In the genomic region with DNA sequence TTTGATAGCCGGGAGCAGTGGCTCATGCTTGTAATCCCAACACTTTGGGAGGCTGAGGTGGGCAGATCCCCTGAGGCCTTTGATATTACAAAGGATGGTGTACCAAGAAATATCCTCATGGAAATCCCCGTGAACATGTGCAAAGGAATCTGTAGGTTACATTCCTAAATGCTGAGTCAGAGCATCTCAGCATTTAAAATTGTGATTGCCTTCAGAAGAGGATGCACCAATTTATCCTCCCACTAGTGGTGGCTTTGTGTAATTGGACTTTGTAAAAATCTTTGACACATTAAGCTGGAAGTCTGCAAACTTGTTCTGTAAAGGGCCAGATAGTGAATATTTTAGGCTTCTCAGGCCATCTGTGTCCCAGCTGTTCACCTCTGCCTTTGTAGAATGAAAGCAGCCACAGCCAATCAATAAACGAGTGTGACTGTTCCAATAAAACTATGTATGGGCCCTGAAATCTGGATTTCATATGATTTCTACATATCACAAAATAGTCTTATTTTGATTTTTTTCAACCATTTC, we compare ENCODE assay signal across 10 cellular contexts. TPM values are rescaled to one million over a fixed set of nuclear protein-coding genes. Genes with fewer than 3 reads are reported as not detected.
DNase-seq lines count a peak whose midpoint lies in the region; ATAC-seq, FAIRE-seq and TF ChIP-seq lines count a peak whose summit lies in the region.
"Had no signal": no experiment of that assay in that cellular context is flagged by ENCODE, and none has a peak within 500 bp of the region (broad histone marks: within the 10 kb centered on the region; RNA-seq: fewer than 3 reads in every experiment).

No MANE protein-coding gene starts in this region.

- H2AFZ ChIP-seq in K562 (ENCODE audit: low read depth, low read length), result no peak overlapping the region

- TF ChIP-seq CTCF in K562 (IDR thresholded peaks at IDR 0.05 in 2 of 3, conservative IDR thresholded peaks at IDR 0.05 in 1 of 3; ENCODE audit: insufficient read depth in 2 of 3, low read depth in 1 of 3, low read length in 3 of 3), result peak; percentile 58 to 81 (median 76)
- peak in 4 of 6 experiments; percentile 17 to 54 (median 38) for TF ChIP-seq CTCF in upper lobe of left lung (IDR thresholded peaks at IDR 0.05)

- ATAC-seq in GM21619 (IDR thresholded peaks at IDR 0.05; ENCODE audit: unreplicated experiment), result peak; percentile 65
- ATAC-seq in K562, result peak; percentile 90
- peak in 1 of 2 donors; percentile 72 for ATAC-seq in upper lobe of left lung (ENCODE audit: low FRiP score in 2 of 2)
- ATAC-seq in stimulated activated effector memory CD8-positive, alpha-beta T cell treated with anti-CD3 and anti-CD28 coated beads, Interleukin-12 subunit alpha, Interleukin-12 subunit beta, amount 100 ng/mL, for 72 hours, result no peak

- H3K36me3 Mint-ChIP-seq in stimulated activated effector memory CD8-positive, alpha-beta T cell treated with anti-CD3 and anti-CD28 coated beads, Interleukin-12 subunit alpha, Interleukin-12 subunit beta, amount 100 ng/mL, for 72 hours, result peaks cover 79% of the 10 kb centered on the region

- H3K9me3 Mint-ChIP-seq in stimulated activated effector memory CD8-positive, alpha-beta T cell treated with anti-CD3 and anti-CD28 coated beads, Interleukin-12 subunit alpha, Interleukin-12 subunit beta, amount 100 ng/mL, for 72 hours, result no peaks in the 10 kb centered on the region
- H3K9me3 Mint-ChIP-seq: activated naive CD8-positive, alpha-beta T cell treated with anti-CD3 and anti-CD28 coated beads, Interleukin-2, amount 10 ng/mL, durations not matched to agents 7 days and 5 days had no signal

- H4K20me1 ChIP-seq in K562 (replicated peaks; ENCODE audit: control insufficient read depth, insufficient read depth, low read length), result 0 out of 2 replicates have a peak, but pooled peaks cover 3% of the 10 kb centered on the region

- in situ Hi-C loops in K562 (cut with MboI), result no loop called here

- H3K4me1 ChIP-seq in K562 (replicated peaks in 1 of 2; ENCODE audit: control insufficient read depth in 2 of 2, insufficient read depth in 2 of 2, low read length in 2 of 2) (peaks cover 0 to 11% of the 10 kb centered on the region in 2 experiments; a peak in 3 of 5 replicates), upper lobe of left lung (peaks cover 0 to 4% (median 0%) of the 10 kb centered on the region in 4 donors)

- no peak overlapping the region for H3K27ac Mint-ChIP-seq in stimulated activated effector memory CD8-positive, alpha-beta T cell treated with anti-CD3 and anti-CD28 coated beads, Interleukin-12 subunit alpha, Interleukin-12 subunit beta, amount 100 ng/mL, for 72 hours
- H3K27ac Mint-ChIP-seq: activated naive CD8-positive, alpha-beta T cell treated with anti-CD3 and anti-CD28 coated beads, Interleukin-2, amount 10 ng/mL, durations not matched to agents 7 days and 5 days had no signal

- no peaks in the 10 kb centered on the region for H3K9me1 ChIP-seq in K562 (ENCODE audit: control insufficient read depth, insufficient read depth, low read length)

- peak; percentile 29 for DNase-seq in DMS79 treated with DMSO at 0.1 percent for 48 hours (lab: John Stamatoyannopoulos, UW)
- DNase-seq in DMS79 (lab: John Stamatoyannopoulos, UW), result no peak
- peak; percentile 35 for DNase-seq in NCI-H1694 (lab: John Stamatoyannopoulos, UW)
- DNase-seq in K562 (ENCODE audit: extremely low read depth in 1 of 4, low spot score in 3 of 4), result peak; percentile 51 to 78 (median 58)
- peak; percentile 64 for DNase-seq in islet precursor cell
- no peak for DNase-seq in upper lobe of left lung
- no peak for DNase-seq in stimulated activated effector memory CD8-positive, alpha-beta T cell treated with anti-CD3 and anti-CD28 coated beads, Interleukin-12 subunit alpha, Interleukin-12 subunit beta, amount 100 ng/mL, for 72 hours (ENCODE audit: low spot score in 2 of 2)
- DNase-seq: activated naive CD8-positive, alpha-beta T cell treated with anti-CD3 and anti-CD28 coated beads, Interleukin-2, amount 10 ng/mL, durations not matched to agents 7 days and 5 days had no signal

- 41% methylated on average over 3 of the region's 3 CpGs for WGBS in K562 (ENCODE audit: insufficient coverage, low coverage, missing lambda C conversion rate)
- 62 to 64% methylated on average over 3 of the region's 3 CpGs for WGBS in upper lobe of left lung, 2 donors

- TF ChIP-seq POLR2A in K562 (conservative IDR thresholded peaks at IDR 0.05) (no peak), upper lobe of left lung (IDR thresholded peaks at IDR 0.05) (no peak)

- no peak overlapping the region for H3K4me3 Mint-ChIP-seq in stimulated activated effector memory CD8-positive, alpha-beta T cell treated with anti-CD3 and anti-CD28 coated beads, Interleukin-12 subunit alpha, Interleukin-12 subunit beta, amount 100 ng/mL, for 72 hours
- H3K4me3 Mint-ChIP-seq: activated naive CD8-positive, alpha-beta T cell treated with anti-CD3 and anti-CD28 coated beads, Interleukin-2, amount 10 ng/mL, durations not matched to agents 7 days and 5 days had no signal

- H3K9ac ChIP-seq in K562 (ENCODE audit: insufficient read depth in 1 of 2, low read depth in 2 of 2, low read length in 2 of 2), result no peak overlapping the region

- H3K27ac ChIP-seq in K562 (ENCODE audit: extremely low read depth, low read depth, low read length), result no peak overlapping the region
- no peak overlapping the region for H3K27ac ChIP-seq in upper lobe of left lung

- peak; percentile 49 to 73; a peak in 3 of 4 replicates for TF ChIP-seq RAD21 in K562 (CRISPR knock-in tag; conservative IDR thresholded peaks at IDR 0.05 in 1 of 2, IDR thresholded peaks at IDR 0.05 in 1 of 2)

- CTCF ChIA-PET in K562 (lab: Yijun Ruan, JAX; ENCODE audit: low intra/inter-chr PET ratio), result no interaction called here

- peaks cover 60% of the 10 kb centered on the region for H3K36me3 ChIP-seq in K562 (ENCODE audit: control insufficient read depth, insufficient read depth, low read length)
- H3K36me3 ChIP-seq in upper lobe of left lung, result peaks cover 5 to 43% (median 14%) of the 10 kb centered on the region in 4 donors

- FAIRE-seq in K562 (lab: Jason Lieb, UNC), result peak; percentile 90
- FAIRE-seq: A204.1 had no signal

- no peak overlapping the region for H3K4me2 ChIP-seq in K562 (ENCODE audit: insufficient read depth, low read length)

- BruUV-seq in K562 (replicated peaks; lab: Mats Ljungman, UMichigan), result no TSS peak

- H3K9me3 ChIP-seq in K562 (replicated peaks; ENCODE audit: control insufficient read depth, insufficient read depth, low read depth, low read length), result no peaks in the 10 kb centered on the region
- H3K9me3 ChIP-seq in upper lobe of left lung, result no peaks in the 10 kb centered on the region

- no peak overlapping the region for H3K4me3 ChIP-seq in K562
- H3K4me3 ChIP-seq in upper lobe of left lung, result no peak overlapping the region

- no peaks in the 10 kb centered on the region for H3K27me3 ChIP-seq in K562 (ENCODE audit: control insufficient read depth in 2 of 2, insufficient read depth in 2 of 2, low read length in 2 of 2)
- no peaks in the 10 kb centered on the region for H3K27me3 ChIP-seq in upper lobe of left lung

- H3K4me1 Mint-ChIP-seq in stimulated activated effector memory CD8-positive, alpha-beta T cell treated with anti-CD3 and anti-CD28 coated beads, Interleukin-12 subunit alpha, Interleukin-12 subunit beta, amount 100 ng/mL, for 72 hours, result peaks cover 15% of the 10 kb centered on the region

- peak; percentile 12; the same call in 1 of the 2 replicates for TF ChIP-seq EP300 in K562 (IDR thresholded peaks at IDR 0.05; ENCODE audit: low read length)
- TF ChIP-seq EP300 in upper lobe of left lung (IDR thresholded peaks at IDR 0.05), result no peak

- POLR2A ChIA-PET in K562 (lab: Yijun Ruan, JAX), result interaction anchor here (0.7 to 2.1 kb wide), 6 partner anchors 10 to 258 kb away, joined by 3 to 9 read pairs (median 5); partner anchors contain the start of genes TMEM14B and TMEM14C

- intact Hi-C loops in K562 (cut with micrococcal nuclease), result no loop called here

- H3K79me2 ChIP-seq in K562 (ENCODE audit: control insufficient read depth, insufficient read depth, low read length), result peaks cover 18% of the 10 kb centered on the region; the same call in 2 of the 3 replicates

RNA-seq across cellular contexts. Expression of gene TMEM14B, which starts 11.8 kb away (rescaled TPM):
- 120 and 171 TPM in 2 replicates for total RNA-seq in K562 (2011; cell fraction: chromatin; rRNA removed; ENCODE audit: low replicate concordance)
- total RNA-seq in K562 (2011; cell fraction: nucleolus; rRNA removed), result 123 and 128 TPM in 2 replicates
- total RNA-seq in K562 (2011; cell fraction: nucleoplasm; rRNA removed), result 191 and 263 TPM in 2 replicates
- total RNA-seq in K562 (2014; rRNA removed), result 149 and 174 TPM in 2 replicates
- total RNA-seq in K562 (2014; rRNA removed; fragmentation: Illumina TruSeq; extraction: Trizol), result 263 and 285 TPM in 2 replicates
- total RNA-seq in K562 (2015; rRNA removed; fragmentation: Illumina TruSeq; extraction: Trizol), result 181 and 217 TPM in 2 replicates
- 211 and 214 TPM in 2 replicates for total RNA-seq in K562 (2021)
- polyA plus RNA-seq in K562 (2011; rRNA removed), result 247 and 349 TPM in 2 replicates
- polyA plus RNA-seq in K562 (2011; cell fraction: cytosol; rRNA removed), result 133 and 189 TPM in 2 replicates
- 63.2 and 95.0 TPM in 2 replicates for polyA plus RNA-seq in K562 (2011; cell fraction: nucleus; rRNA removed)
- 154 and 229 TPM in 2 replicates for polyA plus RNA-seq in K562 (2012)
- polyA plus RNA-seq in K562 (2014; fragmentation: Illumina TruSeq; extraction: Trizol), result 198 and 252 TPM in 2 replicates
- polyA plus RNA-seq in K562 (2014; fragmentation: Nextera tagmentation; extraction: Ambion mirVana), result 100 to 1,000 TPM; 777 to 862 TPM
- 271 and 298 TPM in 2 replicates for polyA plus RNA-seq in K562 (2014; rRNA removed)
- polyA minus RNA-seq in K562 (2011; rRNA and poly(A)+ RNA removed), result 116 and 118 TPM in 2 replicates
- 39.9 and 48.1 TPM in 2 replicates for polyA minus RNA-seq in K562 (2011; cell fraction: cytosol; rRNA and poly(A)+ RNA removed)
- 44.7 and 82.3 TPM in 2 replicates for polyA minus RNA-seq in K562 (2011; cell fraction: nucleus; rRNA and poly(A)+ RNA removed)
- total RNA-seq in upper lobe of left lung, result 10 to 100 TPM; 25.1 to 73.9 (median 56.7) TPM

RNA-seq across cellular contexts. Expression of gene TMEM14C, which starts 36.5 kb away (rescaled TPM):
- 79.7 and 82.0 TPM in 2 replicates for total RNA-seq in K562 (2011; cell fraction: chromatin; rRNA removed; ENCODE audit: low replicate concordance)
- 114 and 131 TPM in 2 replicates for total RNA-seq in K562 (2011; cell fraction: nucleolus; rRNA removed)
- total RNA-seq in K562 (2011; cell fraction: nucleoplasm; rRNA removed), result 125 and 142 TPM in 2 replicates
- total RNA-seq in K562 (2014; rRNA removed) (151 TPM in 2 replicates), K562 (2014; rRNA removed; fragmentation: Illumina TruSeq; extraction: Trizol) (213 and 225 TPM in 2 replicates), K562 (2015; rRNA removed; fragmentation: Illumina TruSeq; extraction: Trizol) (150 and 160 TPM in 2 replicates), K562 (2021) (183 and 204 TPM in 2 replicates), upper lobe of left lung (100 to 1,000 TPM in 2 of 6 donors, 10 to 100 TPM in 4; 23.0 to 116 (median 95.1) TPM)
- polyA plus RNA-seq in K562 (2011; rRNA removed) (319 and 402 TPM in 2 replicates), K562 (2014; fragmentation: Illumina TruSeq; extraction: Trizol) (209 and 263 TPM in 2 replicates), K562 (2014; fragmentation: Nextera tagmentation; extraction: Ambion mirVana) (100 to 1,000 TPM; 472 to 496 TPM), K562 (2014; rRNA removed) (264 and 287 TPM in 2 replicates)
- polyA plus RNA-seq in K562 (2011; cell fraction: cytosol; rRNA removed), result 252 and 276 TPM in 2 replicates
- polyA plus RNA-seq in K562 (2011; cell fraction: nucleus; rRNA removed), result 76.8 and 123 TPM in 2 replicates
- 226 and 283 TPM in 2 replicates for polyA plus RNA-seq in K562 (2012)
- polyA minus RNA-seq in K562 (2011; rRNA and poly(A)+ RNA removed), result 118 and 125 TPM in 2 replicates
- polyA minus RNA-seq in K562 (2011; cell fraction: cytosol; rRNA and poly(A)+ RNA removed), result 42.3 and 50.0 TPM in 2 replicates
- polyA minus RNA-seq in K562 (2011; cell fraction: nucleus; rRNA and poly(A)+ RNA removed), result 13.3 and 23.7 TPM in 2 replicates

Comparison
In these comparisons a context has a peak if more than half of its experiments do, and no peak if none do; other contexts are left out.
1. DNase-seq: peak in DMS79 treated with DMSO at 0.1 percent for 48 hours (single experiment), NCI-H1694 (single experiment), K562 (4 of 4) and islet precursor cell (single experiment); none in DMS79 (single experiment), upper lobe of left lung (0 of 2) and stimulated activated effector memory CD8-positive, alpha-beta T cell treated with anti-CD3 and anti-CD28 coated beads, Interleukin-12 subunit alpha, Interleukin-12 subunit beta, amount 100 ng/mL, for 72 hours (0 of 2).